10 cellular contexts compared by ENCODE assay signal in the genomic region with DNA sequence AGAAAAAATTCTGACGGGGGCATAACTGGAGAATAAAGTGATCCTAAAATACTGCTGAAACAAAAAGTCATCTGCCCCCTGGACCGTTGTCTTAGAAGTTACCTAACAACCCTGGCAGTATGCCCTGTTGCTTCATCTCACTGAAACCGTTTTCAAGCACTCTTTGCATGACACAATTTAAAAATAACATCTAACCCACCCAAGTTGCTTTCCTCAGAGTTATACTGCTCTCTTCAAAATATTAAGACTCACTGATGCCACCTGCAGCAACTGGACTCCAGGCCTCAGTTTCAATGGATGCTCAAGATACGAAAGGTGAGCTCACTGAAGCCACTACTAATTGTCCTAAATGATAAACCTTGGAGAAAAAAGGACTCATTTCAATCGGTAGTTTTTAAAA. TPM values are rescaled to one million over a fixed set of nuclear protein-coding genes. Genes with fewer than 3 reads are reported as not detected.
DNase-seq lines count a peak whose midpoint lies in the region; ATAC-seq and TF ChIP-seq lines count a peak whose summit lies in the region.
"Had no signal": no experiment of that assay in that cellular context is flagged by ENCODE, and none has a peak within 500 bp of the region (broad histone marks: within the 10 kb centered on the region; RNA-seq: fewer than 3 reads in every experiment).

No MANE protein-coding gene starts in this region.

- H3K27me3 ChIP-seq in thoracic aorta (replicated peaks; ENCODE audit: insufficient read depth) (no peaks in the 10 kb centered on the region), Karpas-422 (ENCODE audit: low read length) (no peaks in the 10 kb centered on the region)

- no peaks in the 10 kb centered on the region for H3K9me3 ChIP-seq in thoracic aorta
- no peaks in the 10 kb centered on the region for H3K9me3 ChIP-seq in Karpas-422 (ENCODE audit: low read length)

- peaks cover 15 to 35% of the 10 kb centered on the region in 2 donors for H3K4me1 ChIP-seq in thoracic aorta (ENCODE audit: control insufficient read depth in 1 of 2, low read depth in 2 of 2)
- H3K4me1 ChIP-seq in Karpas-422 (ENCODE audit: low read length): peaks cover 4% of the 10 kb centered on the region; the same call in 1 of the 2 replicates

- no peaks in the 10 kb centered on the region for H4K20me1 ChIP-seq in Karpas-422 (ENCODE audit: insufficient read depth, low read depth, low read length)

- peak; percentile 62 for DNase-seq in brain pericyte (ENCODE audit: low read depth, low spot score)
- no peak for DNase-seq in thoracic aorta (ENCODE audit: low spot score)
- no peak for DNase-seq in SW 1271 (lab: John Stamatoyannopoulos, UW)
- no peak for DNase-seq in stimulated activated CD8-positive, alpha-beta memory T cell treated with anti-CD3 and anti-CD28 coated beads, Interleukin-4, amount 100 ng/mL, for 48 hours
- DNase-seq in stimulated activated naive CD8-positive, alpha-beta T cell treated with anti-CD3 and anti-CD28 coated beads, Interleukin-15, Interleukin-2, amounts not matched to agents 100 U/mL and 50 U/mL, for 24 hours: no peak
- DNase-seq in Karpas-422: no peak
- DNase-seq: activated naive CD4-positive, alpha-beta T cell treated with anti-CD3 and anti-CD28 coated beads, Interleukin-2, amount 10 ng/mL, durations not matched to agents 7 days and 5 days; OCI-M1 had no signal

- peaks cover 74% of the 10 kb centered on the region for H3K79me2 ChIP-seq in Karpas-422 (ENCODE audit: low read length)

- H3K27ac ChIP-seq in thoracic aorta (no peak overlapping the region), Karpas-422 (ENCODE audit: low read length) (no peak overlapping the region)

- H3K36me3 ChIP-seq in thoracic aorta (no peaks in the 10 kb centered on the region), Karpas-422 (ENCODE audit: insufficient read depth, low read length) (peaks cover 5% of the 10 kb centered on the region; the same call in 1 of the 2 replicates)

- H2AFZ ChIP-seq in Karpas-422 (ENCODE audit: low read length): no peak overlapping the region

- H3K9me2 ChIP-seq in Karpas-422 (replicated peaks; ENCODE audit: insufficient read depth, low read length): no peaks in the 10 kb centered on the region

- no peak overlapping the region for H3K4me2 ChIP-seq in Karpas-422 (ENCODE audit: low read depth, low read length, poor library complexity, severe bottlenecking)

- ATAC-seq in GM19463 (IDR thresholded peaks at IDR 0.05; ENCODE audit: unreplicated experiment): peak; percentile 72
- peak; percentile 67 for ATAC-seq in HG03442 (IDR thresholded peaks at IDR 0.05; ENCODE audit: unreplicated experiment)
- ATAC-seq in thoracic aorta (ENCODE audit: insufficient number of reproducible peaks, low FRiP score, low read depth): peak; percentile 55
- no peak for ATAC-seq in stimulated activated naive CD8-positive, alpha-beta T cell treated with anti-CD3 and anti-CD28 coated beads, Interleukin-15, Interleukin-2, amounts not matched to agents 100 U/mL and 50 U/mL, for 24 hours

- H3K9ac ChIP-seq in Karpas-422 (ENCODE audit: low read length): no peak overlapping the region

- H3K4me3 ChIP-seq in thoracic aorta: no peak overlapping the region
- H3K4me3 ChIP-seq in Karpas-422 (ENCODE audit: low read length): no peak overlapping the region

- TF ChIP-seq CTCF in thoracic aorta (IDR thresholded peaks at IDR 0.05): no peak

RNA-seq across cellular contexts. Expression of gene CDK6, which starts 57.4 kb away (rescaled TPM):
- total RNA-seq in thoracic aorta: 10 to 100 TPM; 25.5 to 31.8 TPM
- 49.4 and 65.1 TPM in 2 replicates for total RNA-seq in Karpas-422 (2014; rRNA removed; shearing (Covaris generic); ENCODE audit: low replicate concordance)
